Comparison of ENCODE assay signal across 10 cellular contexts in the genomic region with DNA sequence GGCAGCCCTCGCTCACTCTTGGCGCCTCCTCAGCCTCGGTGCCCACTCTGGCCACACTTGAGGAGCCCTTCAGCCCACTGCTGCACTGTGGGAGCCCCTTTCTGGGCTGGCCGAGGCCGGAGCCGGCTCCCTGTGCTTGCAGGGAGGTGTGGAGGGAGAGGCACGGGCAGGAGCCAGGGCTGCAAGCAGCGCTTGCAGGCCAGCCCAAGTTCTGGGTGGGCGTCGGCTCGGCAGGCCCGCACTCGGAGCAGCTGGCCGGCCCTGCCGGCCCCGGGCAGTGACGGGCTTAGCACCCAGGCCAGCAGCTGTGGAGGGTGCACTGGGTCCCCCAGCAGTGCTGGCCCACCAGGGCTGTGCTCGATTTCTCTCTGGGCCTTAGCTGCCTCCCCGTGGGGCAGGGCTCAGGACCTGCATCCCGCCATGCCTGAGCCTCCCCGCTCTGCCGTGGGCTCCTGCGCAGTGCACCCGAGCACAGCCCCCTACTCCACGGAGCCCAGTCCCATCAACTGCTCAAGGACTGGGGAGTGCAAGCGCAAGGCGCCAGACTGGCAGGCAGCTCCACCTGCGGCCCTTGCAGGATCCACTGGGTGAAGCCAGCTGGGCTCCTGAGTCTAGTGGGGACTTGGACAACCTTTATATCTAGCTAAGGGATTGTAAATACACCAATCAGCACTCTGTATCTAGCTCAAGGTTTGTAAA. TPM values are rescaled to one million over a fixed set of nuclear protein-coding genes. Genes with fewer than 3 reads are reported as not detected.
A peak's percentile ranks its signal among the peaks of the same experiment; 100 is the strongest.
DNase-seq lines count a peak whose midpoint lies in the region; ATAC-seq and TF ChIP-seq lines count a peak whose summit lies in the region.
"Not testable (repeated sequence)": the region's sequence is repeated elsewhere in the genome, so short reads cannot be mapped to it uniquely, and the experiment has no call there.
"Had no signal": no experiment of that assay in that cellular context is flagged by ENCODE, and none has a peak within 500 bp of the region (broad histone marks: within the 10 kb centered on the region; RNA-seq: fewer than 3 reads in every experiment).

No MANE protein-coding gene starts in this region.

- H3K4me3 ChIP-seq in CD8-positive, alpha-beta memory T cell (ENCODE audit: low read length); naive thymus-derived CD4-positive, alpha-beta T cell (ENCODE audit: low read length); neuronal stem cell (ENCODE audit: low read length in 2 of 2): not testable (repeated sequence)

- peaks cover 0 to 11% of the 10 kb centered on the region in 2 donors for H3K27me3 Mint-ChIP-seq in CD8-positive, alpha-beta memory T cell
- peaks cover 27% of the 10 kb centered on the region for H3K27me3 Mint-ChIP-seq in activated CD8-positive, alpha-beta memory T cell treated with anti-CD3 and anti-CD28 coated beads, Interleukin-2, amount 10 ng/mL, durations not matched to agents 7 days and 5 days
- not testable (repeated sequence) for H3K27me3 Mint-ChIP-seq in activated naive CD8-positive, alpha-beta T cell; chondrocyte (ENCODE audit: low read depth)
- H3K27me3 Mint-ChIP-seq in immature natural killer cell (ENCODE audit: low read depth in 3 of 3) = peaks cover 2 to 11% (median 5%) of the 10 kb centered on the region in 3 donors
- peaks cover 2 to 12% (median 8%) of the 10 kb centered on the region in 5 donors for H3K27me3 Mint-ChIP-seq in naive thymus-derived CD4-positive, alpha-beta T cell

- H2BK5ac ChIP-seq in neuronal stem cell (ENCODE audit: low read length) = not testable (repeated sequence)

- not testable (repeated sequence) for ATAC-seq in activated CD8-positive, alpha-beta memory T cell treated with anti-CD3 and anti-CD28 coated beads, Interleukin-2, amount 10 ng/mL, durations not matched to agents 7 days and 5 days; naive thymus-derived CD4-positive, alpha-beta T cell

- not testable (repeated sequence) for H3K4me2 ChIP-seq in neuronal stem cell (ENCODE audit: insufficient read depth, low read length, poor library complexity, severe bottlenecking)

- H3K27me3 ChIP-seq in CD8-positive, alpha-beta memory T cell (ENCODE audit: insufficient read depth, low read length, poor library complexity, severe bottlenecking); naive thymus-derived CD4-positive, alpha-beta T cell (ENCODE audit: control insufficient read depth in 2 of 2, insufficient read depth in 2 of 2, low read length in 2 of 2); neuronal stem cell (ENCODE audit: control insufficient read depth in 3 of 3, insufficient read depth in 3 of 3, low read depth in 1 of 3, low read length in 3 of 3): not testable (repeated sequence)

- H3K4ac ChIP-seq in neuronal stem cell (ENCODE audit: low read length) = not testable (repeated sequence)

- peak overlapping the region in 5 of 7 donors; percentile 28 to 81 (median 78) for H3K4me3 Mint-ChIP-seq in CD8-positive, alpha-beta memory T cell
- H3K4me3 Mint-ChIP-seq in activated CD8-positive, alpha-beta memory T cell treated with anti-CD3 and anti-CD28 coated beads, Interleukin-2, amount 10 ng/mL, durations not matched to agents 7 days and 5 days; chondrocyte (ENCODE audit: unreplicated experiment): not testable (repeated sequence)
- peak overlapping the region; percentile 81 for H3K4me3 Mint-ChIP-seq in activated naive CD8-positive, alpha-beta T cell
- peak overlapping the region in 3 of 5 donors; percentile 81 to 88 (median 85) for H3K4me3 Mint-ChIP-seq in immature natural killer cell
- peak overlapping the region in 6 of 10 donors; percentile 77 to 95 (median 83) for H3K4me3 Mint-ChIP-seq in naive thymus-derived CD4-positive, alpha-beta T cell

- H2AFZ ChIP-seq in neuronal stem cell (ENCODE audit: low read length) = not testable (repeated sequence)

- H3K9ac ChIP-seq in neuronal stem cell (ENCODE audit: low read depth, low read length, poor library complexity) = not testable (repeated sequence)

- not testable (repeated sequence) for H3K36me3 ChIP-seq in CD8-positive, alpha-beta memory T cell (ENCODE audit: insufficient read depth, low read length); naive thymus-derived CD4-positive, alpha-beta T cell (ENCODE audit: control insufficient read depth in 2 of 3, insufficient read depth in 3 of 3, low read length in 3 of 3); neuronal stem cell (replicated peaks in 1 of 2; ENCODE audit: control insufficient read depth in 2 of 2, insufficient read depth in 2 of 2, low read length in 2 of 2)

- H3K36me3 Mint-ChIP-seq in CD8-positive, alpha-beta memory T cell; activated CD8-positive, alpha-beta memory T cell treated with anti-CD3 and anti-CD28 coated beads, Interleukin-2, amount 10 ng/mL, durations not matched to agents 7 days and 5 days; activated naive CD8-positive, alpha-beta T cell; chondrocyte (ENCODE audit: low read depth); immature natural killer cell: not testable (repeated sequence)
- H3K36me3 Mint-ChIP-seq in naive thymus-derived CD4-positive, alpha-beta T cell = peaks cover 0 to 18% (median 3%) of the 10 kb centered on the region in 5 donors

- not testable (repeated sequence) for H2BK120ac ChIP-seq in neuronal stem cell (ENCODE audit: low read depth, low read length)

- not testable (repeated sequence) for DNase-seq in CD8-positive, alpha-beta memory T cell; activated CD8-positive, alpha-beta memory T cell treated with anti-CD3 and anti-CD28 coated beads, Interleukin-2, amount 10 ng/mL, durations not matched to agents 7 days and 5 days; immature natural killer cell; neuronal stem cell (ENCODE audit: low spot score)
- DNase-seq in chondrocyte (ENCODE audit: low spot score) = peak; percentile 82
- peak in 1 of 9 donors; percentile 2 for DNase-seq in naive thymus-derived CD4-positive, alpha-beta T cell

- H3K4me1 Mint-ChIP-seq in CD8-positive, alpha-beta memory T cell = peaks cover 18 to 25% (median 19%) of the 10 kb centered on the region in 3 donors
- H3K4me1 Mint-ChIP-seq in activated CD8-positive, alpha-beta memory T cell treated with anti-CD3 and anti-CD28 coated beads, Interleukin-2, amount 10 ng/mL, durations not matched to agents 7 days and 5 days = peaks cover 18% of the 10 kb centered on the region
- peaks cover 12% of the 10 kb centered on the region for H3K4me1 Mint-ChIP-seq in activated naive CD8-positive, alpha-beta T cell (ENCODE audit: low read depth)
- H3K4me1 Mint-ChIP-seq in chondrocyte (ENCODE audit: low read depth) (peaks cover 16% of the 10 kb centered on the region), immature natural killer cell (peaks cover 22 to 24% of the 10 kb centered on the region in 2 donors)
- peaks cover 0 to 21% (median 18%) of the 10 kb centered on the region in 7 donors for H3K4me1 Mint-ChIP-seq in naive thymus-derived CD4-positive, alpha-beta T cell

- H3K9me3 Mint-ChIP-seq in CD8-positive, alpha-beta memory T cell = peaks cover 2 to 15% (median 12%) of the 10 kb centered on the region in 5 donors
- H3K9me3 Mint-ChIP-seq in activated CD8-positive, alpha-beta memory T cell treated with anti-CD3 and anti-CD28 coated beads, Interleukin-2, amount 10 ng/mL, durations not matched to agents 7 days and 5 days (ENCODE audit: low read depth); activated naive CD8-positive, alpha-beta T cell (ENCODE audit: low read depth); chondrocyte (ENCODE audit: low read depth); immature natural killer cell: not testable (repeated sequence)
- peaks cover 0 to 15% (median 7%) of the 10 kb centered on the region in 11 donors for H3K9me3 Mint-ChIP-seq in naive thymus-derived CD4-positive, alpha-beta T cell

- H3K27ac ChIP-seq in CD8-positive, alpha-beta memory T cell (ENCODE audit: low read depth, low read length); naive thymus-derived CD4-positive, alpha-beta T cell (ENCODE audit: low read depth, low read length); neuronal stem cell (replicated peaks; ENCODE audit: low read length): not testable (repeated sequence)

- no CpG with 5 or more reads among the region's 28 CpGs for WGBS in neuronal stem cell (ENCODE audit: extremely low coverage in 2 of 2, insufficient read length in 2 of 2, insufficient replicate concordance in 1 of 2), 2 donors

- POLR2A ChIA-PET in CD8-positive, alpha-beta memory T cell (lab: Charles Lee) = not testable (repeated sequence)
- POLR2A ChIA-PET in naive thymus-derived CD4-positive, alpha-beta T cell (lab: Charles Lee) = interaction anchor here (0.8 kb wide), 1 partner anchor 28 kb away, joined by 5 read pairs; a partner anchor contains a TSS

- H4K8ac ChIP-seq in neuronal stem cell (ENCODE audit: low read depth, low read length) = peak overlapping the region; percentile 65

- not testable (repeated sequence) for H2BK15ac ChIP-seq in neuronal stem cell (ENCODE audit: low read length)

- not testable (repeated sequence) for TF ChIP-seq CTCF in chondrocyte (IDR thresholded peaks at IDR 0.05)

- intact Hi-C loops in naive thymus-derived CD4-positive, alpha-beta T cell (cut with micrococcal nuclease) = loop anchor here in 1 of 2 donors (5.0 kb wide), 1 partner anchor 45 kb away; a partner anchor contains a TSS

- CTCF ChIA-PET in CD8-positive, alpha-beta memory T cell (lab: Charles Lee) = interaction anchor here (0.8 kb wide), 1 partner anchor 76 kb away, joined by 4 read pairs; no protein-coding TSS in a partner anchor
- CTCF ChIA-PET in activated CD8-positive, alpha-beta memory T cell treated with anti-CD3 and anti-CD28 coated beads, Interleukin-2, amount 10 ng/mL, durations not matched to agents 7 days and 5 days (lab: Charles Lee); naive thymus-derived CD4-positive, alpha-beta T cell (lab: Charles Lee): not testable (repeated sequence)

- not testable (repeated sequence) for H3K9me3 ChIP-seq in CD8-positive, alpha-beta memory T cell (ENCODE audit: low read length); naive thymus-derived CD4-positive, alpha-beta T cell (ENCODE audit: control insufficient read depth in 2 of 3, low read length in 3 of 3); neuronal stem cell (replicated peaks in 1 of 2; ENCODE audit: control insufficient read depth in 2 of 2, insufficient read depth in 1 of 2, low read depth in 1 of 2, low read length in 2 of 2)

- not testable (repeated sequence) for H2AK5ac ChIP-seq in neuronal stem cell (ENCODE audit: low read depth, low read length)

- H2BK12ac ChIP-seq in neuronal stem cell (ENCODE audit: low read length) = not testable (repeated sequence)

- peak overlapping the region in 1 of 8 donors; percentile 59 for H3K27ac Mint-ChIP-seq in CD8-positive, alpha-beta memory T cell
- H3K27ac Mint-ChIP-seq in activated CD8-positive, alpha-beta memory T cell treated with anti-CD3 and anti-CD28 coated beads, Interleukin-2, amount 10 ng/mL, durations not matched to agents 7 days and 5 days = peak overlapping the region; percentile 83
- H3K27ac Mint-ChIP-seq in activated naive CD8-positive, alpha-beta T cell; chondrocyte (ENCODE audit: unreplicated experiment): not testable (repeated sequence)
- H3K27ac Mint-ChIP-seq in immature natural killer cell = peak overlapping the region in 2 of 6 donors; percentile 70 to 89
- H3K27ac Mint-ChIP-seq in naive thymus-derived CD4-positive, alpha-beta T cell = peak overlapping the region in 5 of 9 donors; percentile 79 to 95 (median 86)

- peak overlapping the region; percentile 71 for H3K14ac ChIP-seq in neuronal stem cell (ENCODE audit: low read length)

- not testable (repeated sequence) for H4K91ac ChIP-seq in neuronal stem cell (ENCODE audit: low read depth, low read length, poor library complexity)

- H3K4me1 ChIP-seq in CD8-positive, alpha-beta memory T cell (ENCODE audit: insufficient read depth, low read length); naive thymus-derived CD4-positive, alpha-beta T cell (ENCODE audit: control insufficient read depth in 2 of 2, insufficient read depth in 2 of 2, low read length in 2 of 2); neuronal stem cell (ENCODE audit: control insufficient read depth in 2 of 2, insufficient read depth in 1 of 2, low read depth in 1 of 2, low read length in 2 of 2): not testable (repeated sequence)

- not testable (repeated sequence) for H3K79me1 ChIP-seq in neuronal stem cell (ENCODE audit: low read depth, low read length)

- not testable (repeated sequence) for H3K18ac ChIP-seq in neuronal stem cell (ENCODE audit: low read length)

- H3K23ac ChIP-seq in neuronal stem cell (ENCODE audit: low read depth, low read length, poor library complexity) = not testable (repeated sequence)

RNA-seq across cellular contexts. Expression of a gene that starts 27.9 kb away (rescaled TPM):
- total RNA-seq in CD8-positive, alpha-beta memory T cell = not detected
- not detected for polyA plus RNA-seq in CD8-positive, alpha-beta memory T cell
- total RNA-seq in activated CD8-positive, alpha-beta memory T cell treated with anti-CD3 and anti-CD28 coated beads, Interleukin-2, amount 10 ng/mL, durations not matched to agents 7 days and 5 days = not detected
- total RNA-seq in chondrocyte = not detected in 3 replicates
- polyA plus RNA-seq in immature natural killer cell = not detected
- total RNA-seq in naive thymus-derived CD4-positive, alpha-beta T cell = under 1 TPM in 4 of 5 experiments, not detected in 1; 0.44 to 0.89 (median 0.72) TPM
- polyA plus RNA-seq in naive thymus-derived CD4-positive, alpha-beta T cell = under 1 TPM in 1 of 2 donors, not detected in 1; 0.30 TPM
- polyA plus RNA-seq in neuronal stem cell (2013, experiment 1 of 2) = not detected
- not detected for polyA plus RNA-seq in neuronal stem cell (2013, experiment 2 of 2)
- total RNA-seq: A172, GM23338, HT-29 had no signal

RNA-seq across cellular contexts. Expression of a gene that starts 47.1 kb away (rescaled TPM):
- 10 to 100 TPM; 19.1 to 24.1 TPM for total RNA-seq in CD8-positive, alpha-beta memory T cell
- 40.8 TPM for polyA plus RNA-seq in CD8-positive, alpha-beta memory T cell
- total RNA-seq in activated CD8-positive, alpha-beta memory T cell treated with anti-CD3 and anti-CD28 coated beads, Interleukin-2, amount 10 ng/mL, durations not matched to agents 7 days and 5 days = 100 to 1,000 TPM; 157 to 257 TPM
- total RNA-seq in chondrocyte = 21.5 to 34.6 TPM (median 23.9 TPM) in 3 replicates
- polyA plus RNA-seq in immature natural killer cell = 10 to 100 TPM; 52.8 to 67.8 (median 60.7) TPM
- total RNA-seq in naive thymus-derived CD4-positive, alpha-beta T cell = 100 to 1,000 TPM in 1 of 5 experiments, 10 to 100 TPM in 4; 14.6 to 174 (median 16.1) TPM
- 10 to 100 TPM; 17.7 to 20.5 TPM for polyA plus RNA-seq in naive thymus-derived CD4-positive, alpha-beta T cell
- polyA plus RNA-seq in neuronal stem cell (2013, experiment 1 of 2) = 10.7 TPM
- polyA plus RNA-seq in neuronal stem cell (2013, experiment 2 of 2) = 11.0 TPM
